In genomic region chr6:20173833-20174796, GRCh38 we compare ENCODE assay signal across 12 cellular contexts. TPM values are rescaled to one million over a fixed set of nuclear protein-coding genes. Genes with fewer than 3 reads are reported as not detected.
DNase-seq lines count a peak whose midpoint lies in the region; ATAC-seq, FAIRE-seq and TF ChIP-seq lines count a peak whose summit lies in the region.
"Had no signal": no experiment of that assay in that cellular context is flagged by ENCODE, and none has a peak within 500 bp of the region (broad histone marks: within the 10 kb centered on the region; RNA-seq: fewer than 3 reads in every experiment).

No MANE protein-coding gene starts in this region.

- TF ChIP-seq EP300 in K562 (IDR thresholded peaks at IDR 0.05; ENCODE audit: low read length), result peak; percentile 8; the same call in 1 of the 2 replicates

- H3K4me3 Mint-ChIP-seq in CD8-positive, alpha-beta memory T cell, result peak overlapping the region in 6 of 7 donors; percentile 31 to 77 (median 66)

- H3K9me3 Mint-ChIP-seq in CD8-positive, alpha-beta memory T cell, result no peaks in the 10 kb centered on the region

- H3K4me2 ChIP-seq in K562 (ENCODE audit: insufficient read depth, low read length), result no peak overlapping the region
- H3K4me2 ChIP-seq: SK-N-SH had no signal

- H3K36me3 ChIP-seq in CD8-positive, alpha-beta memory T cell (ENCODE audit: insufficient read depth, low read length), result no peaks in the 10 kb centered on the region
- H3K36me3 ChIP-seq in K562 (ENCODE audit: control insufficient read depth, insufficient read depth, low read length) (no peaks in the 10 kb centered on the region), BE2C (no peaks in the 10 kb centered on the region)
- H3K36me3 ChIP-seq: heart right ventricle had no signal

- 44% methylated on average over 13 of the region's 13 CpGs for WGBS in K562 (ENCODE audit: insufficient coverage, low coverage, missing lambda C conversion rate)

- H3K79me2 ChIP-seq in K562 (ENCODE audit: control insufficient read depth, insufficient read depth, low read length), result no peaks in the 10 kb centered on the region

- ATAC-seq in GM21360 (IDR thresholded peaks at IDR 0.05; ENCODE audit: unreplicated experiment), result peak; percentile 72
- ATAC-seq in HG03571 (IDR thresholded peaks at IDR 0.05; ENCODE audit: unreplicated experiment), result peak; percentile 69
- peak; percentile 51 for ATAC-seq in K562

- TF ChIP-seq CTCF in K562 (IDR thresholded peaks at IDR 0.05 in 2 of 3, conservative IDR thresholded peaks at IDR 0.05 in 1 of 3; ENCODE audit: insufficient read depth in 2 of 3, low read depth in 1 of 3, low read length in 3 of 3) (no peak), BE2C (IDR thresholded peaks at IDR 0.05; ENCODE audit: low read depth, low read length) (no peak)

- in situ Hi-C loops in K562 (cut with MboI), result no loop called here

- no peaks in the 10 kb centered on the region for H3K27me3 ChIP-seq in CD8-positive, alpha-beta memory T cell (ENCODE audit: insufficient read depth, low read length, poor library complexity, severe bottlenecking)
- H3K27me3 ChIP-seq in K562 (ENCODE audit: control insufficient read depth in 2 of 2, insufficient read depth in 2 of 2, low read length in 2 of 2), result no peaks in the 10 kb centered on the region
- no peaks in the 10 kb centered on the region for H3K27me3 ChIP-seq in BE2C
- H3K27me3 ChIP-seq: heart right ventricle had no signal

- TF ChIP-seq RAD21 in K562 (CRISPR knock-in tag; conservative IDR thresholded peaks at IDR 0.05 in 1 of 2, IDR thresholded peaks at IDR 0.05 in 1 of 2), result no peak

- H2AFZ ChIP-seq in K562 (ENCODE audit: low read depth, low read length), result no peak overlapping the region

- FAIRE-seq in K562 (lab: Jason Lieb, UNC), result no peak

- no peak overlapping the region for H3K9ac ChIP-seq in K562 (ENCODE audit: insufficient read depth in 1 of 2, low read depth in 2 of 2, low read length in 2 of 2)
- H3K9ac ChIP-seq: SK-N-SH had no signal

- no peaks in the 10 kb centered on the region for H4K20me1 ChIP-seq in K562 (replicated peaks; ENCODE audit: control insufficient read depth, insufficient read depth, low read length)

- peaks cover 5% of the 10 kb centered on the region for H3K9me1 ChIP-seq in K562 (ENCODE audit: control insufficient read depth, insufficient read depth, low read length)

- H3K27ac Mint-ChIP-seq in CD8-positive, alpha-beta memory T cell, result peak overlapping the region; percentile 17 to 79 (median 63)
- H3K27ac Mint-ChIP-seq: progenitor cell of endocrine pancreas had no signal

- H3K4me1 Mint-ChIP-seq in CD8-positive, alpha-beta memory T cell, result peaks cover 30 to 46% (median 43%) of the 10 kb centered on the region in 3 donors

- no peaks in the 10 kb centered on the region for H3K9me3 ChIP-seq in CD8-positive, alpha-beta memory T cell (ENCODE audit: low read length)
- H3K9me3 ChIP-seq in K562 (replicated peaks; ENCODE audit: control insufficient read depth, insufficient read depth, low read depth, low read length), result no peaks in the 10 kb centered on the region
- no peaks in the 10 kb centered on the region for H3K9me3 ChIP-seq in BE2C
- H3K9me3 ChIP-seq: heart right ventricle, SK-N-SH had no signal

- intact Hi-C loops in K562 (cut with micrococcal nuclease), result no loop called here

- H3K36me3 Mint-ChIP-seq in CD8-positive, alpha-beta memory T cell, result peaks cover 0 to 8% (median 2%) of the 10 kb centered on the region in 3 donors

- no peak for TF ChIP-seq POLR2A in K562 (conservative IDR thresholded peaks at IDR 0.05)

- no peak overlapping the region for H3K4me3 ChIP-seq in CD8-positive, alpha-beta memory T cell (ENCODE audit: low read length)
- no peak overlapping the region for H3K4me3 ChIP-seq in K562
- H3K4me3 ChIP-seq in BE2C (ENCODE audit: low read depth, low read length), result no peak overlapping the region
- H3K4me3 ChIP-seq: heart right ventricle had no signal

- no peak for DNase-seq in CD8-positive, alpha-beta memory T cell
- DNase-seq in K562 (ENCODE audit: extremely low read depth in 1 of 4, low spot score in 3 of 4) (no peak), NCI-H69 (lab: John Stamatoyannopoulos, UW) (no peak), BE2C (no peak), pons (ENCODE audit: low spot score) (no peak), mesenteric fat pad (ENCODE audit: low spot score) (no peak)
- DNase-seq: anterior cingulate cortex, heart right ventricle, SK-N-SH had no signal

- no peak overlapping the region for H3K27ac ChIP-seq in CD8-positive, alpha-beta memory T cell (ENCODE audit: low read depth, low read length)
- no peak overlapping the region for H3K27ac ChIP-seq in K562 (ENCODE audit: extremely low read depth, low read depth, low read length)

- H3K27me3 Mint-ChIP-seq in CD8-positive, alpha-beta memory T cell, result no peaks in the 10 kb centered on the region

- CTCF ChIA-PET in CD8-positive, alpha-beta memory T cell (lab: Charles Lee), result no interaction called here
- CTCF ChIA-PET in K562 (lab: Yijun Ruan, JAX; ENCODE audit: low intra/inter-chr PET ratio), result no interaction called here

- H3K4me1 ChIP-seq in CD8-positive, alpha-beta memory T cell (ENCODE audit: insufficient read depth, low read length), result peaks cover 12% of the 10 kb centered on the region
- H3K4me1 ChIP-seq in K562 (replicated peaks in 1 of 2; ENCODE audit: control insufficient read depth in 2 of 2, insufficient read depth in 2 of 2, low read length in 2 of 2) (peaks cover 0 to 16% of the 10 kb centered on the region in 2 experiments; a peak in 4 of 5 replicates), BE2C (no peaks in the 10 kb centered on the region)

- no TSS peak for BruUV-seq in K562 (replicated peaks; lab: Mats Ljungman, UMichigan)

- POLR2A ChIA-PET in CD8-positive, alpha-beta memory T cell (lab: Charles Lee), result no interaction called here
- POLR2A ChIA-PET in K562 (lab: Yijun Ruan, JAX), result interaction anchor here (0.7 to 1.1 kb wide), 3 partner anchors 9 to 284 kb away, joined by 3 read pairs; no protein-coding TSS in a partner anchor

TF ChIP-seq in K562, 482 proteins besides CTCF, POLR2A, EP300 and RAD21 (continues in another document):
- no peak for TF ChIP-seq ZNF280A (IDR thresholded peaks at IDR 0.05; ENCODE audit: low read depth, partially characterized antibody)
- no peak for TF ChIP-seq EWSR1 (IDR thresholded peaks at IDR 0.05; ENCODE audit: borderline replicate concordance, low read depth, partially characterized antibody)
- TF ChIP-seq ELK1 (CRISPR knock-in tag; IDR thresholded peaks at IDR 0.05), result no peak
- TF ChIP-seq BRF1 (IDR thresholded peaks at IDR 0.05; ENCODE audit: borderline replicate concordance, extremely low read depth, insufficient read length), result no peak
- TF ChIP-seq RB1 (IDR thresholded peaks at IDR 0.05; ENCODE audit: low read depth), result no peak
- TF ChIP-seq MBD2 (IDR thresholded peaks at IDR 0.05; ENCODE audit: borderline replicate concordance, low read depth), result no peak
- 0 out of 2 replicates have a peak, but pooled peaks have one; percentile 48 for TF ChIP-seq ETV1 (tag; conservative IDR thresholded peaks at IDR 0.05; ENCODE audit: low read depth)
- TF ChIP-seq ARHGAP35 (IDR thresholded peaks at IDR 0.05; ENCODE audit: partially characterized antibody), result no peak
- no peak for TF ChIP-seq RBFOX2 (IDR thresholded peaks at IDR 0.05; ENCODE audit: low read depth, low read length)
- TF ChIP-seq ZNF274 (IDR thresholded peaks at IDR 0.05; ENCODE audit: borderline replicate concordance, low read depth, low read length), result no peak
- TF ChIP-seq FOXJ2 (tag; IDR thresholded peaks at IDR 0.05), result no peak
- no peak for TF ChIP-seq MAZ (CRISPR knock-in tag; conservative IDR thresholded peaks at IDR 0.05 in 1 of 2, IDR thresholded peaks at IDR 0.05 in 1 of 2)

RNA-seq across cellular contexts. Expression of gene MBOAT1, which starts 38.2 kb away (rescaled TPM):
- total RNA-seq in CD8-positive, alpha-beta memory T cell, result 10 to 100 TPM; 11.6 to 12.5 TPM
- 3.2 TPM for polyA plus RNA-seq in CD8-positive, alpha-beta memory T cell
- 21.3 and 23.7 TPM in 2 replicates for total RNA-seq in K562 (2011; cell fraction: chromatin; rRNA removed; ENCODE audit: low replicate concordance)
- 16.7 and 20.0 TPM in 2 replicates for total RNA-seq in K562 (2011; cell fraction: nucleolus; rRNA removed)
- 23.1 and 26.4 TPM in 2 replicates for total RNA-seq in K562 (2011; cell fraction: nucleoplasm; rRNA removed)
- total RNA-seq in K562 (2014; rRNA removed) (8.8 and 10.0 TPM in 2 replicates), K562 (2014; rRNA removed; fragmentation: Illumina TruSeq; extraction: Trizol) (15.2 and 16.0 TPM in 2 replicates), K562 (2015; rRNA removed; fragmentation: Illumina TruSeq; extraction: Trizol) (14.9 and 15.1 TPM in 2 replicates), K562 (2021) (13.9 and 16.5 TPM in 2 replicates), mesenteric fat pad (6.3 TPM)
- polyA plus RNA-seq in K562 (2011; rRNA removed) (10.3 and 11.0 TPM in 2 replicates), K562 (2014; fragmentation: Illumina TruSeq; extraction: Trizol) (9.6 and 10.3 TPM in 2 replicates), K562 (2014; fragmentation: Nextera tagmentation; extraction: Ambion mirVana) (under 1 TPM; 0.13 to 0.39 TPM), K562 (2014; rRNA removed) (5.2 and 5.7 TPM in 2 replicates)
- 5.5 and 9.5 TPM in 2 replicates for polyA plus RNA-seq in K562 (2011; cell fraction: cytosol; rRNA removed)
- 22.9 and 25.9 TPM in 2 replicates for polyA plus RNA-seq in K562 (2011; cell fraction: nucleus; rRNA removed)
- 10.1 and 17.6 TPM in 2 replicates for polyA plus RNA-seq in K562 (2012)
- 22.1 and 24.6 TPM in 2 replicates for polyA minus RNA-seq in K562 (2011; rRNA and poly(A)+ RNA removed)
- polyA minus RNA-seq in K562 (2011; cell fraction: cytosol; rRNA and poly(A)+ RNA removed), result 11.5 and 12.0 TPM in 2 replicates
- polyA minus RNA-seq in K562 (2011; cell fraction: nucleus; rRNA and poly(A)+ RNA removed), result 12.0 and 16.4 TPM in 2 replicates
- 0.25 TPM for polyA plus RNA-seq in BE2C (2012; ENCODE audit: insufficient read depth, insufficient read length, low read depth)
